Comparison of ENCODE assay signal across 1 cellular context in genomic region chr5:42994285-42995151, GRCh38.
TF ChIP-seq lines count a peak whose summit lies in the region.

No MANE protein-coding gene starts in this region.

TF ChIP-seq in K562, 482 proteins besides CTCF, POLR2A, EP300 and RAD21 (continued from another document and continues in another):
- TF ChIP-seq ZNF431 (CRISPR knock-in tag; IDR thresholded peaks at IDR 0.05) (no peak), SMAD2 (IDR thresholded peaks at IDR 0.05; ENCODE audit: low read depth, low read length) (no peak), HNRNPL (IDR thresholded peaks at IDR 0.05; ENCODE audit: low read depth, low read length) (no peak), GTF2E2 (tag; IDR thresholded peaks at IDR 0.05) (peak; percentile 51), GTF2F1 (IDR thresholded peaks at IDR 0.05; ENCODE audit: low read depth, low read length) (peak; percentile 62; the same call in 1 of the 2 replicates), MAFG (tag; conservative IDR thresholded peaks at IDR 0.05) (no peak), TAF7 (tag; IDR thresholded peaks at IDR 0.05) (no peak; the same call in 1 of the 2 replicates), CSDE1 (IDR thresholded peaks at IDR 0.05) (0 out of 4 replicates have a peak, but pooled peaks of 1 of the 2 experiments have one; percentile 2), PYGO2 (tag; IDR thresholded peaks at IDR 0.05) (no peak), ATF7 (IDR thresholded peaks at IDR 0.05) (peak; percentile 47; the same call in 1 of the 2 replicates), MYC (IDR thresholded peaks at IDR 0.05; ENCODE audit: low read depth, low read length) (peak; percentile 66; the same call in 1 of the 2 replicates), MYC (CRISPR knock-in tag; IDR thresholded peaks at IDR 0.05; ENCODE audit: borderline replicate concordance, low read depth) (no peak), POLR2AphosphoS5 (IDR thresholded peaks at IDR 0.05; ENCODE audit: control insufficient read depth, insufficient read depth, low read depth, low read length) (peak; percentile 47; the same call in 1 of the 2 replicates), MEIS2 (IDR thresholded peaks at IDR 0.05; ENCODE audit: partially characterized antibody) (peak; percentile 1), NR3C1 (CRISPR knock-in tag; IDR thresholded peaks at IDR 0.05) (no peak), CHD2 (IDR thresholded peaks at IDR 0.05; ENCODE audit: low read depth, low read length) (no peak), ZBTB5 (IDR thresholded peaks at IDR 0.05) (no peak), ESRRA (IDR thresholded peaks at IDR 0.05; ENCODE audit: borderline replicate concordance, low read depth) (no peak), ZFP36 (IDR thresholded peaks at IDR 0.05; ENCODE audit: low read depth, low read length, partially characterized antibody) (no peak), COPS2 (conservative IDR thresholded peaks at IDR 0.05) (no peak), ZNF282 (CRISPR knock-in tag; IDR thresholded peaks at IDR 0.05) (no peak), CAMTA2 (CRISPR knock-in tag; conservative IDR thresholded peaks at IDR 0.05) (no peak), KDM2B (CRISPR knock-in tag; IDR thresholded peaks at IDR 0.05) (0 out of 2 replicates have a peak, but pooled peaks have one; percentile 10), ZNF239 (CRISPR knock-in tag; IDR thresholded peaks at IDR 0.05) (no peak), NCOA1 (IDR thresholded peaks at IDR 0.05; ENCODE audit: low read depth) (no peak), SUPT5H (IDR thresholded peaks at IDR 0.05) (peak; percentile 62; the same call in 1 of the 2 replicates), JUN (IDR thresholded peaks at IDR 0.05; ENCODE audit: borderline replicate concordance, low read depth, low read length) (0 out of 2 replicates have a peak, but pooled peaks have one; percentile 32), JUN (CRISPR knock-in tag; IDR thresholded peaks at IDR 0.05; ENCODE audit: borderline replicate concordance) (no peak), HNRNPH1 (optimal IDR thresholded peaks at IDR 0.05; ENCODE audit: low read depth, low read length) (no peak), CBFB (CRISPR knock-in tag; IDR thresholded peaks at IDR 0.05) (no peak), RBFOX2 (IDR thresholded peaks at IDR 0.05; ENCODE audit: low read depth, low read length) (peak; percentile 74), FOS (IDR thresholded peaks at IDR 0.05; ENCODE audit: extremely low read depth, insufficient read length) (no peak), PCBP1 (IDR thresholded peaks at IDR 0.05; ENCODE audit: low read depth, low read length, poor library complexity, severe bottlenecking) (no peak), MXI1 (IDR thresholded peaks at IDR 0.05; ENCODE audit: low read depth, low read length) (no peak), ZBTB34 (CRISPR knock-in tag; IDR thresholded peaks at IDR 0.05) (no peak), KAT8 (IDR thresholded peaks at IDR 0.05; ENCODE audit: low read depth) (no peak), ZNF224 (CRISPR knock-in tag; IDR thresholded peaks at IDR 0.05) (no peak), POLR3G (IDR thresholded peaks at IDR 0.05; ENCODE audit: extremely low read depth, insufficient read length, insufficient replicate concordance) (no peak), MAZ (CRISPR knock-in tag; conservative IDR thresholded peaks at IDR 0.05 in 1 of 2, IDR thresholded peaks at IDR 0.05 in 1 of 2) (peak in 1 of 2 experiments; percentile 76; a peak in 1 of 4 replicates), ZNF134 (CRISPR knock-in tag; conservative IDR thresholded peaks at IDR 0.05) (peak; percentile 10; the same call in 1 of the 2 replicates)
- TF ChIP-seq, protein P1, sequence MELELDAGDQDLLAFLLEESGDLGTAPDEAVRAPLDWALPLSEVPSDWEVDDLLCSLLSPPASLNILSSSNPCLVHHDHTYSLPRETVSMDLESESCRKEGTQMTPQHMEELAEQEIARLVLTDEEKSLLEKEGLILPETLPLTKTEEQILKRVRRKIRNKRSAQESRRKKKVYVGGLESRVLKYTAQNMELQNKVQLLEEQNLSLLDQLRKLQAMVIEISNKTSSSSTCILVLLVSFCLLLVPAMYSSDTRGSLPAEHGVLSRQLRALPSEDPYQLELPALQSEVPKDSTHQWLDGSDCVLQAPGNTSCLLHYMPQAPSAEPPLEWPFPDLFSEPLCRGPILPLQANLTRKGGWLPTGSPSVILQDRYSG (tag; conservative IDR thresholded peaks at IDR 0.05; ENCODE audit: low read depth) = peak; percentile 66; the same call in 1 of the 2 replicates
- TF ChIP-seq, protein P2, sequence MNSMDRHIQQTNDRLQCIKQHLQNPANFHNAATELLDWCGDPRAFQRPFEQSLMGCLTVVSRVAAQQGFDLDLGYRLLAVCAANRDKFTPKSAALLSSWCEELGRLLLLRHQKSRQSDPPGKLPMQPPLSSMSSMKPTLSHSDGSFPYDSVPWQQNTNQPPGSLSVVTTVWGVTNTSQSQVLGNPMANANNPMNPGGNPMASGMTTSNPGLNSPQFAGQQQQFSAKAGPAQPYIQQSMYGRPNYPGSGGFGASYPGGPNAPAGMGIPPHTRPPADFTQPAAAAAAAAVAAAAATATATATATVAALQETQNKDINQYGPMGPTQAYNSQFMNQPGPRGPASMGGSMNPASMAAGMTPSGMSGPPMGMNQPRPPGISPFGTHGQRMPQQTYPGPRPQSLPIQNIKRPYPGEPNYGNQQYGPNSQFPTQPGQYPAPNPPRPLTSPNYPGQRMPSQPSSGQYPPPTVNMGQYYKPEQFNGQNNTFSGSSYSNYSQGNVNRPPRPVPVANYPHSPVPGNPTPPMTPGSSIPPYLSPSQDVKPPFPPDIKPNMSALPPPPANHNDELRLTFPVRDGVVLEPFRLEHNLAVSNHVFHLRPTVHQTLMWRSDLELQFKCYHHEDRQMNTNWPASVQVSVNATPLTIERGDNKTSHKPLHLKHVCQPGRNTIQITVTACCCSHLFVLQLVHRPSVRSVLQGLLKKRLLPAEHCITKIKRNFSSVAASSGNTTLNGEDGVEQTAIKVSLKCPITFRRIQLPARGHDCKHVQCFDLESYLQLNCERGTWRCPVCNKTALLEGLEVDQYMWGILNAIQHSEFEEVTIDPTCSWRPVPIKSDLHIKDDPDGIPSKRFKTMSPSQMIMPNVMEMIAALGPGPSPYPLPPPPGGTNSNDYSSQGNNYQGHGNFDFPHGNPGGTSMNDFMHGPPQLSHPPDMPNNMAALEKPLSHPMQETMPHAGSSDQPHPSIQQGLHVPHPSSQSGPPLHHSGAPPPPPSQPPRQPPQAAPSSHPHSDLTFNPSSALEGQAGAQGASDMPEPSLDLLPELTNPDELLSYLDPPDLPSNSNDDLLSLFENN (IDR thresholded peaks at IDR 0.05; ENCODE audit: low read depth in 2 of 2, low read length in 2 of 2) = no peak
- TF ChIP-seq, protein P3, sequence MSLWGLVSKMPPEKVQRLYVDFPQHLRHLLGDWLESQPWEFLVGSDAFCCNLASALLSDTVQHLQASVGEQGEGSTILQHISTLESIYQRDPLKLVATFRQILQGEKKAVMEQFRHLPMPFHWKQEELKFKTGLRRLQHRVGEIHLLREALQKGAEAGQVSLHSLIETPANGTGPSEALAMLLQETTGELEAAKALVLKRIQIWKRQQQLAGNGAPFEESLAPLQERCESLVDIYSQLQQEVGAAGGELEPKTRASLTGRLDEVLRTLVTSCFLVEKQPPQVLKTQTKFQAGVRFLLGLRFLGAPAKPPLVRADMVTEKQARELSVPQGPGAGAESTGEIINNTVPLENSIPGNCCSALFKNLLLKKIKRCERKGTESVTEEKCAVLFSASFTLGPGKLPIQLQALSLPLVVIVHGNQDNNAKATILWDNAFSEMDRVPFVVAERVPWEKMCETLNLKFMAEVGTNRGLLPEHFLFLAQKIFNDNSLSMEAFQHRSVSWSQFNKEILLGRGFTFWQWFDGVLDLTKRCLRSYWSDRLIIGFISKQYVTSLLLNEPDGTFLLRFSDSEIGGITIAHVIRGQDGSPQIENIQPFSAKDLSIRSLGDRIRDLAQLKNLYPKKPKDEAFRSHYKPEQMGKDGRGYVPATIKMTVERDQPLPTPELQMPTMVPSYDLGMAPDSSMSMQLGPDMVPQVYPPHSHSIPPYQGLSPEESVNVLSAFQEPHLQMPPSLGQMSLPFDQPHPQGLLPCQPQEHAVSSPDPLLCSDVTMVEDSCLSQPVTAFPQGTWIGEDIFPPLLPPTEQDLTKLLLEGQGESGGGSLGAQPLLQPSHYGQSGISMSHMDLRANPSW (CRISPR knock-in tag; IDR thresholded peaks at IDR 0.05) = 0 out of 2 replicates have a peak, but pooled peaks have one; percentile 39
- TF ChIP-seq, protein P4, sequence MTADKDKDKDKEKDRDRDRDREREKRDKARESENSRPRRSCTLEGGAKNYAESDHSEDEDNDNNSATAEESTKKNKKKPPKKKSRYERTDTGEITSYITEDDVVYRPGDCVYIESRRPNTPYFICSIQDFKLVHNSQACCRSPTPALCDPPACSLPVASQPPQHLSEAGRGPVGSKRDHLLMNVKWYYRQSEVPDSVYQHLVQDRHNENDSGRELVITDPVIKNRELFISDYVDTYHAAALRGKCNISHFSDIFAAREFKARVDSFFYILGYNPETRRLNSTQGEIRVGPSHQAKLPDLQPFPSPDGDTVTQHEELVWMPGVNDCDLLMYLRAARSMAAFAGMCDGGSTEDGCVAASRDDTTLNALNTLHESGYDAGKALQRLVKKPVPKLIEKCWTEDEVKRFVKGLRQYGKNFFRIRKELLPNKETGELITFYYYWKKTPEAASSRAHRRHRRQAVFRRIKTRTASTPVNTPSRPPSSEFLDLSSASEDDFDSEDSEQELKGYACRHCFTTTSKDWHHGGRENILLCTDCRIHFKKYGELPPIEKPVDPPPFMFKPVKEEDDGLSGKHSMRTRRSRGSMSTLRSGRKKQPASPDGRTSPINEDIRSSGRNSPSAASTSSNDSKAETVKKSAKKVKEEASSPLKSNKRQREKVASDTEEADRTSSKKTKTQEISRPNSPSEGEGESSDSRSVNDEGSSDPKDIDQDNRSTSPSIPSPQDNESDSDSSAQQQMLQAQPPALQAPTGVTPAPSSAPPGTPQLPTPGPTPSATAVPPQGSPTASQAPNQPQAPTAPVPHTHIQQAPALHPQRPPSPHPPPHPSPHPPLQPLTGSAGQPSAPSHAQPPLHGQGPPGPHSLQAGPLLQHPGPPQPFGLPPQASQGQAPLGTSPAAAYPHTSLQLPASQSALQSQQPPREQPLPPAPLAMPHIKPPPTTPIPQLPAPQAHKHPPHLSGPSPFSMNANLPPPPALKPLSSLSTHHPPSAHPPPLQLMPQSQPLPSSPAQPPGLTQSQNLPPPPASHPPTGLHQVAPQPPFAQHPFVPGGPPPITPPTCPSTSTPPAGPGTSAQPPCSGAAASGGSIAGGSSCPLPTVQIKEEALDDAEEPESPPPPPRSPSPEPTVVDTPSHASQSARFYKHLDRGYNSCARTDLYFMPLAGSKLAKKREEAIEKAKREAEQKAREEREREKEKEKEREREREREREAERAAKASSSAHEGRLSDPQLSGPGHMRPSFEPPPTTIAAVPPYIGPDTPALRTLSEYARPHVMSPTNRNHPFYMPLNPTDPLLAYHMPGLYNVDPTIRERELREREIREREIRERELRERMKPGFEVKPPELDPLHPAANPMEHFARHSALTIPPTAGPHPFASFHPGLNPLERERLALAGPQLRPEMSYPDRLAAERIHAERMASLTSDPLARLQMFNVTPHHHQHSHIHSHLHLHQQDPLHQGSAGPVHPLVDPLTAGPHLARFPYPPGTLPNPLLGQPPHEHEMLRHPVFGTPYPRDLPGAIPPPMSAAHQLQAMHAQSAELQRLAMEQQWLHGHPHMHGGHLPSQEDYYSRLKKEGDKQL (CRISPR knock-in tag; IDR thresholded peaks at IDR 0.05; ENCODE audit: borderline replicate concordance) = no peak
- TF ChIP-seq, protein P5, sequence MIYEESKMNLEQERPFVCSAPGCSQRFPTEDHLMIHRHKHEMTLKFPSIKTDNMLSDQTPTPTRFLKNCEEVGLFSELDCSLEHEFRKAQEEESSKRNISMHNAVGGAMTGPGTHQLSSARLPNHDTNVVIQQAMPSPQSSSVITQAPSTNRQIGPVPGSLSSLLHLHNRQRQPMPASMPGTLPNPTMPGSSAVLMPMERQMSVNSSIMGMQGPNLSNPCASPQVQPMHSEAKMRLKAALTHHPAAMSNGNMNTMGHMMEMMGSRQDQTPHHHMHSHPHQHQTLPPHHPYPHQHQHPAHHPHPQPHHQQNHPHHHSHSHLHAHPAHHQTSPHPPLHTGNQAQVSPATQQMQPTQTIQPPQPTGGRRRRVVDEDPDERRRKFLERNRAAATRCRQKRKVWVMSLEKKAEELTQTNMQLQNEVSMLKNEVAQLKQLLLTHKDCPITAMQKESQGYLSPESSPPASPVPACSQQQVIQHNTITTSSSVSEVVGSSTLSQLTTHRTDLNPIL (CRISPR knock-in tag; IDR thresholded peaks at IDR 0.05) = no peak
- TF ChIP-seq, protein P6, sequence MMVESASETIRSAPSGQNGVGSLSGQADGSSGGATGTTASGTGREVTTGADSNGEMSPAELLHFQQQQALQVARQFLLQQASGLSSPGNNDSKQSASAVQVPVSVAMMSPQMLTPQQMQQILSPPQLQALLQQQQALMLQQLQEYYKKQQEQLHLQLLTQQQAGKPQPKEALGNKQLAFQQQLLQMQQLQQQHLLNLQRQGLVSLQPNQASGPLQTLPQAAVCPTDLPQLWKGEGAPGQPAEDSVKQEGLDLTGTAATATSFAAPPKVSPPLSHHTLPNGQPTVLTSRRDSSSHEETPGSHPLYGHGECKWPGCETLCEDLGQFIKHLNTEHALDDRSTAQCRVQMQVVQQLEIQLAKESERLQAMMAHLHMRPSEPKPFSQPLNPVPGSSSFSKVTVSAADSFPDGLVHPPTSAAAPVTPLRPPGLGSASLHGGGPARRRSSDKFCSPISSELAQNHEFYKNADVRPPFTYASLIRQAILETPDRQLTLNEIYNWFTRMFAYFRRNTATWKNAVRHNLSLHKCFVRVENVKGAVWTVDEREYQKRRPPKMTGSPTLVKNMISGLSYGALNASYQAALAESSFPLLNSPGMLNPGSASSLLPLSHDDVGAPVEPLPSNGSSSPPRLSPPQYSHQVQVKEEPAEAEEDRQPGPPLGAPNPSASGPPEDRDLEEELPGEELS (CRISPR knock-in tag; IDR thresholded peaks at IDR 0.05; ENCODE audit: borderline replicate concordance) = no peak
